Comparison of ENCODE assay signal across 1 cellular context in the genomic region with DNA sequence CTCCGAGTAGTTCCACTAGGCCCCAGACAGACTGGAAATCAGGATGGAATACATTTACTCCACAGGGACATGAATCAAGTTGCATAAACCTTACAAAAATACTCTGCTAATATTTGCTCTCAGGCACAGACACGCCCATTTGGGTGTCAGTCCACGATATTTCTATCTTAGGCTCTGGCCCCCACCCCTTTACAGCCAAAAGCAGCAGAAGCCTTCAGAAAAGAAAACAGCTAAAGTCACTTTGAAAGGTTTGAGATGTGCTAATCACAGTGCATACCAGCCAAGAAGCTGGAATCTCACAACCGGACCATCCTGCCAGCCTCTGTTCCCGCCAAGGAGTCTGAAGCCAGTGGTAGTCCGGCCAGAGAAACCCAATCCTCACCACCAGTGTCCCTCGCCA.
TF ChIP-seq lines count a peak whose summit lies in the region.

No MANE protein-coding gene starts in this region.

TF ChIP-seq in A549, 52 proteins besides CTCF, POLR2A, EP300 and RAD21 (continued from another document):
- TF ChIP-seq, protein P1, sequence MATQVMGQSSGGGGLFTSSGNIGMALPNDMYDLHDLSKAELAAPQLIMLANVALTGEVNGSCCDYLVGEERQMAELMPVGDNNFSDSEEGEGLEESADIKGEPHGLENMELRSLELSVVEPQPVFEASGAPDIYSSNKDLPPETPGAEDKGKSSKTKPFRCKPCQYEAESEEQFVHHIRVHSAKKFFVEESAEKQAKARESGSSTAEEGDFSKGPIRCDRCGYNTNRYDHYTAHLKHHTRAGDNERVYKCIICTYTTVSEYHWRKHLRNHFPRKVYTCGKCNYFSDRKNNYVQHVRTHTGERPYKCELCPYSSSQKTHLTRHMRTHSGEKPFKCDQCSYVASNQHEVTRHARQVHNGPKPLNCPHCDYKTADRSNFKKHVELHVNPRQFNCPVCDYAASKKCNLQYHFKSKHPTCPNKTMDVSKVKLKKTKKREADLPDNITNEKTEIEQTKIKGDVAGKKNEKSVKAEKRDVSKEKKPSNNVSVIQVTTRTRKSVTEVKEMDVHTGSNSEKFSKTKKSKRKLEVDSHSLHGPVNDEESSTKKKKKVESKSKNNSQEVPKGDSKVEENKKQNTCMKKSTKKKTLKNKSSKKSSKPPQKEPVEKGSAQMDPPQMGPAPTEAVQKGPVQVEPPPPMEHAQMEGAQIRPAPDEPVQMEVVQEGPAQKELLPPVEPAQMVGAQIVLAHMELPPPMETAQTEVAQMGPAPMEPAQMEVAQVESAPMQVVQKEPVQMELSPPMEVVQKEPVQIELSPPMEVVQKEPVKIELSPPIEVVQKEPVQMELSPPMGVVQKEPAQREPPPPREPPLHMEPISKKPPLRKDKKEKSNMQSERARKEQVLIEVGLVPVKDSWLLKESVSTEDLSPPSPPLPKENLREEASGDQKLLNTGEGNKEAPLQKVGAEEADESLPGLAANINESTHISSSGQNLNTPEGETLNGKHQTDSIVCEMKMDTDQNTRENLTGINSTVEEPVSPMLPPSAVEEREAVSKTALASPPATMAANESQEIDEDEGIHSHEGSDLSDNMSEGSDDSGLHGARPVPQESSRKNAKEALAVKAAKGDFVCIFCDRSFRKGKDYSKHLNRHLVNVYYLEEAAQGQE (IDR thresholded peaks at IDR 0.05), result no peak
